Comparison of ENCODE assay signal across 1 cellular context in genomic region chr12:110039085-110039807, GRCh38.
TF ChIP-seq lines count a peak whose summit lies in the region.

No MANE protein-coding gene starts in this region.

TF ChIP-seq in GM12878, 131 proteins besides CTCF, POLR2A, EP300 and RAD21:
- no peak for TF ChIP-seq SMARCA5 (IDR thresholded peaks at IDR 0.05)
- TF ChIP-seq JUNB (IDR thresholded peaks at IDR 0.05): no peak
- TF ChIP-seq GATAD2B (conservative IDR thresholded peaks at IDR 0.05; ENCODE audit: low read depth): no peak
- TF ChIP-seq USF1 (IDR thresholded peaks at IDR 0.05; ENCODE audit: borderline replicate concordance, extremely low read length, insufficient read depth, low read depth, low read length): no peak
- no peak for TF ChIP-seq SREBF1 (IDR thresholded peaks at IDR 0.05; ENCODE audit: low read length)
- no peak for TF ChIP-seq YBX1 (IDR thresholded peaks at IDR 0.05)
- no peak for TF ChIP-seq IKZF1 (conservative IDR thresholded peaks at IDR 0.05)
- no peak for TF ChIP-seq EZH2 (IDR thresholded peaks at IDR 0.05; ENCODE audit: borderline replicate concordance, control insufficient read depth, low read depth, low read length)
